ENCODE assay signal across 1 cellular context in genomic region chr10:33900591-33900990, GRCh38.
TF ChIP-seq lines count a peak whose summit lies in the region.

No MANE protein-coding gene starts in this region.

TF ChIP-seq in IMR-90, 13 proteins besides CTCF, POLR2A, EP300 and RAD21 (continued from another document):
- no peak for TF ChIP-seq RFX5 (IDR thresholded peaks at IDR 0.05; ENCODE audit: low read depth, low read length)
- TF ChIP-seq CHD1 (IDR thresholded peaks at IDR 0.05; ENCODE audit: low read depth, low read length): no peak
- no peak for TF ChIP-seq NFE2L2 (IDR thresholded peaks at IDR 0.05; ENCODE audit: low read depth, low read length)
- no peak for TF ChIP-seq MXI1 (IDR thresholded peaks at IDR 0.05; ENCODE audit: borderline replicate concordance, low read depth, low read length)
- no peak for TF ChIP-seq CEBPB (IDR thresholded peaks at IDR 0.05; ENCODE audit: low read depth, low read length)
- no peak for TF ChIP-seq USF2 (IDR thresholded peaks at IDR 0.05; ENCODE audit: low read depth, low read length)
- no peak for TF ChIP-seq FOS (IDR thresholded peaks at IDR 0.05; ENCODE audit: low read depth, low read length)
- TF ChIP-seq RCOR1 (IDR thresholded peaks at IDR 0.05; ENCODE audit: insufficient replicate concordance, low read length): no peak
